ENCODE assay signal across 14 cellular contexts in genomic region chr4:185282968-185283367, GRCh38.
DNase-seq lines count a peak whose midpoint lies in the region; ATAC-seq and TF ChIP-seq lines count a peak whose summit lies in the region.
"Had no signal": no experiment of that assay in that cellular context is flagged by ENCODE, and none has a peak within 500 bp of the region (broad histone marks: within the 10 kb centered on the region; RNA-seq: fewer than 3 reads in every experiment).

No MANE protein-coding gene starts in this region.

- no peak overlapping the region for H3K27ac ChIP-seq in A673 (ENCODE audit: low read depth, low read length, poor library complexity, severe bottlenecking)
- H3K27ac ChIP-seq: ovary had no signal

- no peaks in the 10 kb centered on the region for H3K4me1 Mint-ChIP-seq in glutamatergic neuron (ENCODE audit: low read depth, unreplicated experiment)

- no peaks in the 10 kb centered on the region for H3K36me3 Mint-ChIP-seq in glutamatergic neuron (ENCODE audit: unreplicated experiment)

- DNase-seq in A673 (ENCODE audit: low spot score) (peak; percentile 59), HT1080 (ENCODE audit: low read depth) (peak; percentile 30), amniotic epithelial cell (ENCODE audit: low read depth) (peak; percentile 28), iPS-NIHi11 (ENCODE audit: low spot score) (peak; percentile 43), glutamatergic neuron (no peak), SHP77 (lab: John Stamatoyannopoulos, UW) (no peak)
- no peak for DNase-seq in activated CD4-positive, alpha-beta T cell treated with anti-CD3 and anti-CD28 coated beads for 4 hours
- DNase-seq: activated T-cell treated with anti-CD3 and anti-CD28 coated beads, Interleukin-2, amount 50 U/mL, for 48 hours; hypothalamus; NCI-H146; ovary; stimulated activated CD8-positive, alpha-beta memory T cell treated with anti-CD3 and anti-CD28 coated beads, Interleukin-4, amount 100 ng/mL, for 48 hours had no signal

- no peak overlapping the region for H3K27ac Mint-ChIP-seq in glutamatergic neuron (ENCODE audit: unreplicated experiment)
- H3K27ac Mint-ChIP-seq: B cell had no signal

- intact Hi-C loops in A673 (cut with micrococcal nuclease; ENCODE audit: unreplicated experiment) = no loop called here

- TF ChIP-seq CTCF in A673 (conservative IDR thresholded peaks at IDR 0.05; ENCODE audit: low read depth, low read length) = 0 out of 2 replicates have a peak, but pooled peaks have one; percentile 11
- TF ChIP-seq CTCF in glutamatergic neuron (IDR thresholded peaks at IDR 0.05; ENCODE audit: partially characterized antibody, unreplicated experiment) = no peak

- CTCF ChIA-PET in A673 (lab: Charles Lee) = no interaction called here

- POLR2A ChIA-PET in A673 (lab: Charles Lee; ENCODE audit: low non-redundant PET) = interaction anchor here (0.6 kb wide), 1 partner anchor 9 kb away, joined by 3 read pairs; no protein-coding TSS in a partner anchor

- H3K4me3 Mint-ChIP-seq in glutamatergic neuron (ENCODE audit: unreplicated experiment) = no peak overlapping the region
- H3K4me3 Mint-ChIP-seq: B cell had no signal

- no TSS peak for BruUV-seq in A673 (replicated peaks; lab: Mats Ljungman, UMichigan)

- no peak overlapping the region for H3K4me3 ChIP-seq in A673 (ENCODE audit: low read depth, low read length, poor library complexity, severe bottlenecking)
- H3K4me3 ChIP-seq: ovary had no signal

- no peaks in the 10 kb centered on the region for H3K9me3 Mint-ChIP-seq in glutamatergic neuron (ENCODE audit: unreplicated experiment)

- H3K27me3 ChIP-seq in A673 (replicated peaks; ENCODE audit: insufficient read depth, low read depth, low read length, poor library complexity) = no peaks in the 10 kb centered on the region
- H3K27me3 ChIP-seq: ovary had no signal

- H3K27me3 Mint-ChIP-seq in glutamatergic neuron (ENCODE audit: unreplicated experiment) = no peaks in the 10 kb centered on the region
- H3K27me3 Mint-ChIP-seq: B cell had no signal

- no peaks in the 10 kb centered on the region for H3K36me3 ChIP-seq in A673 (ENCODE audit: insufficient read depth, low read length, poor library complexity, severe bottlenecking)
- H3K36me3 ChIP-seq: ovary had no signal

- H3K9me3 ChIP-seq in A673 (ENCODE audit: low read depth, low read length, poor library complexity, severe bottlenecking) = no peaks in the 10 kb centered on the region
- H3K9me3 ChIP-seq: ovary had no signal

- ATAC-seq in GM18909 (IDR thresholded peaks at IDR 0.05; ENCODE audit: poor library complexity, unreplicated experiment) = no peak

- peaks cover 16% of the 10 kb centered on the region for H3K4me1 ChIP-seq in A673 (ENCODE audit: insufficient read depth, low read length, poor library complexity, severe bottlenecking)

Comparison
In these comparisons a context has a peak if more than half of its experiments do, and no peak if none do; other contexts are left out.
1. DNase-seq: peak in A673 (single experiment), HT1080 (single experiment), amniotic epithelial cell (single experiment) and iPS-NIHi11 (single experiment); none in glutamatergic neuron (single experiment), SHP77 (0 of 2) and activated CD4-positive, alpha-beta T cell treated with anti-CD3 and anti-CD28 coated beads for 4 hours (0 of 2).